ENCODE assay signal across 8 cellular contexts in the genomic region with DNA sequence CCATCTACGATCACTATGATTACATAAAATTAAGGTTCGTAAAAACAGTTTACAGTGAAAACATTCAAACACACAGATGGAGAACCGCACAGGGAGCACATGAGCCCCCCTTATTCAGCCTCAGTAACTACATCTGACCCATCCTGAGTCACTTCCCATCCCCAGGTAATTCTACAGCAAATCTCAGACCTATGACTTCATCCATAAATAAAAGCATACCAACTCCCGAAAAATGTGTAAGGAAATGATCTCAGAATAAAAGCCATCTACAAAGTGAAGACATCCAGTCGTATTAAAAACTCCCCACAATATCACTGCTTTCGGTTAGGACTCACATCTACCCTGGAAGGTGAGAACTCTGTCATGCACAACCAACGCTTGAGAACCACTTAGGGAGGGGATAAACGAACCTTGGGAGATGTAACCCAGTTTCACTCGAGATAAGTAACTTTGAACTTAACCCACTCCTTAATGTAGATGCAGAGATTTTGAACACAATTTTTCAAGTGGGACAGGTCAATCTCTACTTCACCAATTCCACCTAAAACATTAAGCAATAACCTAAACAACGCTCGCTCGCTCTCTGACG. TPM values are rescaled to one million over a fixed set of nuclear protein-coding genes. Genes with fewer than 3 reads are reported as not detected.
DNase-seq lines count a peak whose midpoint lies in the region; ATAC-seq and TF ChIP-seq lines count a peak whose summit lies in the region.

No MANE protein-coding gene starts in this region.

- H4K20me1 ChIP-seq in OCI-LY1 (ENCODE audit: insufficient read depth, low read length) = no peaks in the 10 kb centered on the region

- H3K27ac Mint-ChIP-seq in nephron = peak overlapping the region; percentile 19 to 77 (median 67)

- TF ChIP-seq CTCF in OCI-LY1 (IDR thresholded peaks at IDR 0.05; ENCODE audit: low read length) = no peak
- no peak for TF ChIP-seq CTCF in dorsolateral prefrontal cortex (IDR thresholded peaks at IDR 0.05 in 54 of 56, conservative IDR thresholded peaks at IDR 0.05 in 2 of 56; ENCODE audit: low read depth in 1 of 56, partially characterized antibody in 56 of 56)
- no peak for TF ChIP-seq CTCF in nephron (IDR thresholded peaks at IDR 0.05; ENCODE audit: unreplicated experiment in 3 of 3)

- no peaks in the 10 kb centered on the region for H3F3A ChIP-seq in OCI-LY1 (ENCODE audit: insufficient read depth, low read length)

- H3K9ac ChIP-seq in ES-I3 (ENCODE audit: low read depth, low read length) (peak overlapping the region; percentile 80), OCI-LY1 (ENCODE audit: low read length) (peak overlapping the region; percentile 88)

- H3K4me3 Mint-ChIP-seq in nephron = peak overlapping the region; percentile 83 to 92 (median 87)

- no peak for ATAC-seq in HG03439 (IDR thresholded peaks at IDR 0.05; ENCODE audit: unreplicated experiment)
- no peak for ATAC-seq in HG02678 (IDR thresholded peaks at IDR 0.05; ENCODE audit: unreplicated experiment)

- H3K9me3 Mint-ChIP-seq in nephron = no peaks in the 10 kb centered on the region

- peak overlapping the region; percentile 89 for H3K4me2 ChIP-seq in OCI-LY1 (ENCODE audit: low read length)

- DNase-seq in dorsolateral prefrontal cortex = no peak
- DNase-seq in NCI-H774 (lab: John Stamatoyannopoulos, UW) = no peak
- no peak for DNase-seq in NCI-H146 treated with DMSO at 0.1 percent for 48 hours (lab: John Stamatoyannopoulos, UW; ENCODE audit: unreplicated experiment)

- peaks cover 28% of the 10 kb centered on the region for H3K36me3 Mint-ChIP-seq in nephron (ENCODE audit: low read depth)

- H3K4me1 Mint-ChIP-seq in nephron = peaks cover 17% of the 10 kb centered on the region

- H3K36me3 ChIP-seq in ES-I3 (ENCODE audit: insufficient read depth, low read length) = peaks cover 28% of the 10 kb centered on the region
- H3K36me3 ChIP-seq in OCI-LY1 (ENCODE audit: insufficient read depth, low read length) = peaks cover 39% of the 10 kb centered on the region

- no peaks in the 10 kb centered on the region for H3K9me2 ChIP-seq in OCI-LY1 (ENCODE audit: low read depth, low read length)

- no peak overlapping the region for H2AFZ ChIP-seq in OCI-LY1 (ENCODE audit: low read length)

- H3K27me3 ChIP-seq in OCI-LY1 (ENCODE audit: insufficient read depth, low read length) (no peaks in the 10 kb centered on the region), dorsolateral prefrontal cortex (no peaks in the 10 kb centered on the region)

- H3K79me2 ChIP-seq in OCI-LY1 (ENCODE audit: insufficient read depth, low read length) = peaks cover 27% of the 10 kb centered on the region

- H3K4me3 ChIP-seq in OCI-LY1 (ENCODE audit: low read depth, low read length, poor library complexity, severe bottlenecking) = peak overlapping the region; percentile 70
- peak overlapping the region; percentile 76 to 100 (median 97) for H3K4me3 ChIP-seq in dorsolateral prefrontal cortex

- H3K9me3 ChIP-seq in ES-I3 (ENCODE audit: control insufficient read depth, insufficient read depth, low read length) (no peaks in the 10 kb centered on the region), OCI-LY1 (ENCODE audit: low read length) (no peaks in the 10 kb centered on the region)

- H3K27me3 Mint-ChIP-seq in nephron (ENCODE audit: low read depth) = no peaks in the 10 kb centered on the region

- H3K27ac ChIP-seq in OCI-LY1 (ENCODE audit: low read depth, low read length, poor library complexity, severe bottlenecking) (no peak overlapping the region), dorsolateral prefrontal cortex (peak overlapping the region in 38 of 59 donors; percentile 66 to 100 (median 98))

- H3K4me1 ChIP-seq in ES-I3 (ENCODE audit: insufficient read depth, low read length) (peaks cover 10% of the 10 kb centered on the region; the same call in 1 of the 2 replicates), OCI-LY1 (ENCODE audit: insufficient read depth, low read length, severe bottlenecking) (peaks cover 30% of the 10 kb centered on the region)

- intact Hi-C loops in dorsolateral prefrontal cortex (cut with DNase I) = loop anchor here in 1 of 2 donors (10.0 kb wide), 1 partner anchor 226 kb away; no protein-coding TSS in a partner anchor

RNA-seq across cellular contexts. Expression of a gene that starts 1.3 kb away (rescaled TPM):
- total RNA-seq in dorsolateral prefrontal cortex = 10 to 100 TPM; 39.1 to 90.9 (median 60.5) TPM

RNA-seq across cellular contexts. Expression of a gene that starts 57.2 kb away (rescaled TPM):
- 100 to 1,000 TPM in 67 of 120 experiments, 10 to 100 TPM in 53; 70.0 to 339 (median 108) TPM for total RNA-seq in dorsolateral prefrontal cortex
